Comparison of ENCODE assay signal across 8 cellular contexts in the genomic region with DNA sequence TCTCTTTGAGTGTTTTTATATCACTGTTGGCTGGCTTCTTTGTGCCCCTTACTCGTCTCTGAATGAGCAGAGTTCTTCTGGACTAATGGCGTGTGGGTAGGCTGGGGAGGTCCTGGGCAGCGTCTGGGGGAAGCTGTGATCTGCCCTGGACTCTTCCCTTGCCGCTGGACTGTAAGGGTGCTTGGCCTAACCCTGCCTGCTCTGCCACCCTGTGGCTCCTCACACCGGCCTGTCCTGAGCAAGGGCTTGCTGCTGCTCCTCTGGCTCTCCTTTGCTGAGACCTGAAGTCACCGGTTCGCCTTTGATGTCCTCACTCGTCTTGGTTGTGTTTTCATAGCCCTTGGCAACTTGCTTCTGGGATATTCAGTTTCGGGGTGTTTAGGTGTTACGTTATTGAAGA. TPM values are rescaled to one million over a fixed set of nuclear protein-coding genes. Genes with fewer than 3 reads are reported as not detected.
DNase-seq lines count a peak whose midpoint lies in the region; ATAC-seq, FAIRE-seq and TF ChIP-seq lines count a peak whose summit lies in the region.
"Not testable (repeated sequence)": the region's sequence is repeated elsewhere in the genome, so short reads cannot be mapped to it uniquely, and the experiment has no call there.

No MANE protein-coding gene starts in this region.

- FAIRE-seq in K562 (lab: Jason Lieb, UNC) (peak; percentile 23), islet of Langerhans (lab: Jason Lieb, UNC) (peak; percentile 61), HepG2 (lab: Jason Lieb, UNC) (peak; percentile 51)

- not testable (repeated sequence) for H3K4me2 ChIP-seq in GM23338; K562 (ENCODE audit: insufficient read depth, low read length); HepG2 (ENCODE audit: low read depth, low read length)

- TF ChIP-seq POLR2A in K562 (conservative IDR thresholded peaks at IDR 0.05); gastroesophageal sphincter (IDR thresholded peaks at IDR 0.05); HepG2 (IDR thresholded peaks at IDR 0.05; ENCODE audit: insufficient read depth in 1 of 2, low read depth in 2 of 2, low read length in 2 of 2): not testable (repeated sequence)

- not testable (repeated sequence) for H3K4me3 Mint-ChIP-seq in GM23338

- H3K79me2 ChIP-seq in GM23338 (replicated peaks; ENCODE audit: insufficient read depth); K562 (ENCODE audit: control insufficient read depth, insufficient read depth, low read length); HepG2 (ENCODE audit: insufficient read depth, low read length): not testable (repeated sequence)

- intact Hi-C loops in Panc1 (cut with micrococcal nuclease; ENCODE audit: unreplicated experiment); K562 (cut with micrococcal nuclease); heart right ventricle (cut with DNase I); HepG2 (cut with micrococcal nuclease; ENCODE audit: unreplicated experiment); psoas muscle (cut with DNase I): not testable (repeated sequence)

- WGBS in K562 (ENCODE audit: insufficient coverage, low coverage, missing lambda C conversion rate): 71% methylated on average over 3 of the region's 10 CpGs
- WGBS in gastroesophageal sphincter (ENCODE audit: low coverage in 1 of 2), 2 donors: 100% methylated on average over 1 of the region's 10 CpGs; no CpG with 5 or more reads in 1 of the 2 donors
- 78 to 84% methylated on average over 3 of the region's 10 CpGs for WGBS in heart right ventricle, 2 donors
- WGBS in HepG2 (ENCODE audit: low lambda C conversion rate): 88% methylated on average over 5 of the region's 10 CpGs
- WGBS in psoas muscle, 3 donors: 60 to 79% (median 64%) methylated on average over 2 to 4 of the region's 10 CpGs

- not testable (repeated sequence) for H3K9me3 Mint-ChIP-seq in GM23338

- H3K27me3 ChIP-seq in GM23338 (ENCODE audit: insufficient read depth); Panc1 (ENCODE audit: control insufficient read depth, insufficient read depth, low read length); K562 (ENCODE audit: control insufficient read depth in 2 of 2, insufficient read depth in 2 of 2, low read length in 2 of 2); gastroesophageal sphincter; heart right ventricle; HepG2 (ENCODE audit: control insufficient read depth in 1 of 2, insufficient read depth in 2 of 2, low read length in 2 of 2); psoas muscle (ENCODE audit: insufficient read depth in 3 of 3, low read length in 2 of 3): not testable (repeated sequence)

- not testable (repeated sequence) for H4K20me1 ChIP-seq in GM23338 (replicated peaks; ENCODE audit: insufficient read depth); K562 (replicated peaks; ENCODE audit: control insufficient read depth, insufficient read depth, low read length); HepG2 (ENCODE audit: insufficient read depth, low read length)

- DNase-seq in GM23338 (ENCODE audit: low spot score); Panc1 (ENCODE audit: low read depth, low spot score); K562 (ENCODE audit: extremely low read depth in 1 of 4, low spot score in 3 of 4); heart right ventricle; HepG2 (ENCODE audit: low spot score); psoas muscle: not testable (repeated sequence)

- H3K4me3 ChIP-seq in GM23338; Panc1 (ENCODE audit: low read depth in 2 of 2, low read length in 2 of 2); K562; gastroesophageal sphincter; heart right ventricle; HepG2 (replicated peaks in 1 of 3; ENCODE audit: insufficient read depth in 1 of 3, low read depth in 2 of 3, low read length in 3 of 3); psoas muscle: not testable (repeated sequence)

- not testable (repeated sequence) for BruUV-seq in Panc1 (replicated peaks; lab: Mats Ljungman, UMichigan); K562 (replicated peaks; lab: Mats Ljungman, UMichigan); HepG2 (replicated peaks; lab: Mats Ljungman, UMichigan)

- not testable (repeated sequence) for H3K9me3 ChIP-seq in Panc1 (ENCODE audit: control insufficient read depth, insufficient read depth, low read depth, low read length); K562 (replicated peaks; ENCODE audit: control insufficient read depth, insufficient read depth, low read depth, low read length); gastroesophageal sphincter; heart right ventricle; HepG2 (ENCODE audit: low read length); psoas muscle

- H3K27me3 Mint-ChIP-seq in GM23338 (ENCODE audit: insufficient read depth, low read depth, poor library complexity): not testable (repeated sequence)

- H3K36me3 ChIP-seq in GM23338 (ENCODE audit: insufficient read depth); Panc1 (ENCODE audit: control insufficient read depth, insufficient read depth, low read length); K562 (ENCODE audit: control insufficient read depth, insufficient read depth, low read length); gastroesophageal sphincter; heart right ventricle; HepG2 (replicated peaks in 1 of 2; ENCODE audit: control insufficient read depth in 1 of 2, insufficient read depth in 2 of 2, low read length in 2 of 2): not testable (repeated sequence)
- peaks cover 0 to 13% of the 10 kb centered on the region in 2 donors for H3K36me3 ChIP-seq in psoas muscle (ENCODE audit: insufficient read depth in 1 of 2, low read depth in 1 of 2)

- not testable (repeated sequence) for H3K9me1 ChIP-seq in K562 (ENCODE audit: control insufficient read depth, insufficient read depth, low read length)

- not testable (repeated sequence) for H3K4me1 ChIP-seq in GM23338 (ENCODE audit: insufficient read depth); Panc1 (ENCODE audit: control insufficient read depth, insufficient read depth, low read length); K562 (replicated peaks in 1 of 2; ENCODE audit: control insufficient read depth in 2 of 2, insufficient read depth in 2 of 2, low read length in 2 of 2); gastroesophageal sphincter; heart right ventricle; HepG2 (ENCODE audit: insufficient read depth, low read length); psoas muscle

- TF ChIP-seq EP300 in K562 (IDR thresholded peaks at IDR 0.05; ENCODE audit: low read length); gastroesophageal sphincter (IDR thresholded peaks at IDR 0.05); HepG2 (IDR thresholded peaks at IDR 0.05; ENCODE audit: low read depth in 2 of 2, low read length in 2 of 2); HepG2 (CRISPR knock-in tag; IDR thresholded peaks at IDR 0.05; ENCODE audit: borderline replicate concordance): not testable (repeated sequence)

- in situ Hi-C loops in Panc1 (cut with HindIII; ENCODE audit: low pct_unique_long_range_greater_than_20kb, low sequenced_read_pairs); K562 (cut with MboI); HepG2 (cut with HindIII; ENCODE audit: extremely low pct_ligation_motif_present, low pct_unique_long_range_greater_than_20kb): not testable (repeated sequence)

- not testable (repeated sequence) for H3K4me1 Mint-ChIP-seq in GM23338

- H3K9me2 ChIP-seq in GM23338 (ENCODE audit: insufficient read depth): not testable (repeated sequence)

- POLR2A ChIA-PET in Panc1 (lab: Charles Lee); K562 (lab: Yijun Ruan, JAX); HepG2 (lab: Yijun Ruan, JAX): not testable (repeated sequence)

- not testable (repeated sequence) for H3K9ac ChIP-seq in K562 (ENCODE audit: insufficient read depth in 1 of 2, low read depth in 2 of 2, low read length in 2 of 2); HepG2 (ENCODE audit: insufficient read depth, low read depth, low read length)

- ATAC-seq in GM23338 (peak; percentile 96), Panc1 (peak; percentile 91), K562 (peak; percentile 93), gastroesophageal sphincter (peak; percentile 61), heart right ventricle (peak in 7 of 8 donors; percentile 59 to 89 (median 74)), HepG2 (peak; percentile 93), psoas muscle (peak; percentile 74 to 82 (median 80))

- peaks cover 13% of the 10 kb centered on the region; the same call in 2 of the 3 replicates for H3K36me3 Mint-ChIP-seq in GM23338 (ENCODE audit: low read depth)

- CTCF ChIA-PET in Panc1 (lab: Charles Lee); K562 (lab: Yijun Ruan, JAX; ENCODE audit: low intra/inter-chr PET ratio); HepG2 (lab: Yijun Ruan, JAX; ENCODE audit: low intra/inter-chr PET ratio, low total read pairs): not testable (repeated sequence)

- not testable (repeated sequence) for H3K27ac ChIP-seq in GM23338 (ENCODE audit: low read depth); Panc1 (ENCODE audit: low read length); K562 (ENCODE audit: extremely low read depth, low read depth, low read length); gastroesophageal sphincter; heart right ventricle; HepG2 (ENCODE audit: extremely low read length, insufficient read depth, low read length); psoas muscle

- TF ChIP-seq RAD21 in K562 (CRISPR knock-in tag; conservative IDR thresholded peaks at IDR 0.05 in 1 of 2, IDR thresholded peaks at IDR 0.05 in 1 of 2); HepG2 (CRISPR knock-in tag; IDR thresholded peaks at IDR 0.05): not testable (repeated sequence)

- H3K27ac Mint-ChIP-seq in GM23338: not testable (repeated sequence)

- not testable (repeated sequence) for H3F3A ChIP-seq in GM23338 (replicated peaks; ENCODE audit: low read depth)

- H2AFZ ChIP-seq in GM23338; K562 (ENCODE audit: low read depth, low read length); HepG2 (ENCODE audit: low read length): not testable (repeated sequence)

- not testable (repeated sequence) for TF ChIP-seq CTCF in GM23338 (conservative IDR thresholded peaks at IDR 0.05; ENCODE audit: low read depth in 2 of 2); Panc1 (IDR thresholded peaks at IDR 0.05); K562 (IDR thresholded peaks at IDR 0.05 in 2 of 3, conservative IDR thresholded peaks at IDR 0.05 in 1 of 3; ENCODE audit: insufficient read depth in 2 of 3, low read depth in 1 of 3, low read length in 3 of 3); gastroesophageal sphincter (IDR thresholded peaks at IDR 0.05); heart right ventricle (IDR thresholded peaks at IDR 0.05); HepG2 (CRISPR knock-in tag; IDR thresholded peaks at IDR 0.05); psoas muscle (IDR thresholded peaks at IDR 0.05)

RNA-seq across cellular contexts. Expression of a gene that starts 54.3 kb away (rescaled TPM):
- total RNA-seq in GM23338 (2014; rRNA removed; shearing (Covaris generic)): 30.1 TPM in 2 replicates
- polyA plus RNA-seq in GM23338 (2016; fragmentation: Nextera tagmentation; extraction: Ambion mirVana) (24.7 and 27.7 TPM in 2 replicates), K562 (2011; rRNA removed) (17.5 and 30.8 TPM in 2 replicates), K562 (2014; fragmentation: Illumina TruSeq; extraction: Trizol) (24.8 and 25.7 TPM in 2 replicates), K562 (2014; fragmentation: Nextera tagmentation; extraction: Ambion mirVana) (1 to 10 TPM; 5.0 to 5.4 TPM), K562 (2014; rRNA removed) (24.1 and 28.6 TPM in 2 replicates), heart right ventricle (1 to 10 TPM; 5.5 to 6.0 TPM), HepG2 (2011; rRNA removed) (7.7 and 8.8 TPM in 2 replicates), psoas muscle (10 to 100 TPM in 2 of 3 donors, 1 to 10 TPM in 1; 5.2 to 12.6 (median 11.2) TPM)
- total RNA-seq in Panc1 (2021; ENCODE audit: unreplicated experiment) (17.9 TPM), K562 (2014; rRNA removed) (11.4 and 12.4 TPM in 2 replicates), K562 (2014; rRNA removed; fragmentation: Illumina TruSeq; extraction: Trizol) (19.7 and 21.3 TPM in 2 replicates), K562 (2015; rRNA removed; fragmentation: Illumina TruSeq; extraction: Trizol) (17.8 and 19.7 TPM in 2 replicates), K562 (2021) (24.4 and 24.8 TPM in 2 replicates), gastroesophageal sphincter (10 to 100 TPM in 1 of 4 donors, 1 to 10 TPM in 3; 3.6 to 66.3 (median 7.4) TPM), heart right ventricle (10 to 100 TPM in 4 of 10 donors, 1 to 10 TPM in 6; 5.1 to 16.5 (median 8.7) TPM), HepG2 (2016; rRNA removed; fragmentation: Illumina TruSeq; extraction: Trizol) (8.2 and 8.5 TPM in 2 replicates), psoas muscle (10 to 100 TPM in 3 of 4 donors, 1 to 10 TPM in 1; 9.5 to 18.7 (median 13.2) TPM)
- polyA plus RNA-seq in Panc1 (2012; ENCODE audit: insufficient read length): 12.7 TPM
- total RNA-seq in K562 (2011; cell fraction: chromatin; rRNA removed; ENCODE audit: low replicate concordance): 64.2 and 84.6 TPM in 2 replicates
- total RNA-seq in K562 (2011; cell fraction: nucleolus; rRNA removed): 34.0 and 34.7 TPM in 2 replicates
- 55.1 and 61.2 TPM in 2 replicates for total RNA-seq in K562 (2011; cell fraction: nucleoplasm; rRNA removed)
- 18.8 and 22.4 TPM in 2 replicates for polyA plus RNA-seq in K562 (2011; cell fraction: cytosol; rRNA removed)
- 25.9 and 29.1 TPM in 2 replicates for polyA plus RNA-seq in K562 (2011; cell fraction: nucleus; rRNA removed)
- 9.8 and 16.1 TPM in 2 replicates for polyA plus RNA-seq in K562 (2012)
- 33.8 and 39.2 TPM in 2 replicates for polyA minus RNA-seq in K562 (2011; rRNA and poly(A)+ RNA removed)
- polyA minus RNA-seq in K562 (2011; cell fraction: cytosol; rRNA and poly(A)+ RNA removed): 9.5 and 14.7 TPM in 2 replicates
- 32.0 and 32.6 TPM in 2 replicates for polyA minus RNA-seq in K562 (2011; cell fraction: nucleus; rRNA and poly(A)+ RNA removed)
- 27.8 and 33.5 TPM in 2 replicates for total RNA-seq in HepG2 (2016; cell fraction: cytosol; rRNA removed; fragmentation: Illumina TruSeq; extraction: Trizol; ENCODE audit: low read depth)
- total RNA-seq in HepG2 (2016; cell fraction: insoluble cytoplasmic fraction; rRNA removed; fragmentation: Illumina TruSeq; extraction: Trizol): 6.5 and 8.0 TPM in 2 replicates
- total RNA-seq in HepG2 (2016; cell fraction: membrane; rRNA removed; fragmentation: Illumina TruSeq; extraction: Trizol): 16.2 and 20.6 TPM in 2 replicates
- 12.5 and 14.1 TPM in 2 replicates for total RNA-seq in HepG2 (2016; cell fraction: nucleus; rRNA removed; fragmentation: Illumina TruSeq; extraction: Trizol)
- polyA plus RNA-seq in HepG2 (2011; cell fraction: cytosol; rRNA removed): 7.6 and 9.2 TPM in 2 replicates
- 9.7 and 10.3 TPM in 2 replicates for polyA plus RNA-seq in HepG2 (2011; cell fraction: nucleus; rRNA removed)
- 8.0 and 8.3 TPM in 2 replicates for polyA plus RNA-seq in HepG2 (2012)
- 6.3 and 8.5 TPM in 2 replicates for polyA plus RNA-seq in HepG2 (2016; cell fraction: cytosol; fragmentation: Illumina TruSeq; extraction: Trizol; ENCODE audit: low read depth)
- 9.6 and 10.0 TPM in 2 replicates for polyA plus RNA-seq in HepG2 (2016; cell fraction: insoluble cytoplasmic fraction; fragmentation: Illumina TruSeq; extraction: Trizol; ENCODE audit: low read depth)
- polyA plus RNA-seq in HepG2 (2016; cell fraction: membrane; fragmentation: Illumina TruSeq; extraction: Trizol; ENCODE audit: low read depth): 9.4 and 11.9 TPM in 2 replicates
- 12.6 and 16.4 TPM in 2 replicates for polyA plus RNA-seq in HepG2 (2016; cell fraction: nucleus; fragmentation: Illumina TruSeq; extraction: Trizol; ENCODE audit: insufficient read depth, low read depth)
- 5.6 and 16.5 TPM in 2 replicates for polyA minus RNA-seq in HepG2 (2011; rRNA and poly(A)+ RNA removed; ENCODE audit: low replicate concordance)
- polyA minus RNA-seq in HepG2 (2011; cell fraction: cytosol; rRNA and poly(A)+ RNA removed): 4.2 and 6.2 TPM in 2 replicates
- 19.3 and 23.2 TPM in 2 replicates for polyA minus RNA-seq in HepG2 (2011; cell fraction: nucleus; rRNA and poly(A)+ RNA removed)
